Comparison of ENCODE assay signal across 7 cellular contexts in genomic region chr20:56851552-56851951, GRCh38.
"Had no signal": no experiment of that assay in that cellular context is flagged by ENCODE, and none has a peak within 500 bp of the region (broad histone marks: within the 10 kb centered on the region; RNA-seq: fewer than 3 reads in every experiment).

No MANE protein-coding gene starts in this region.

- H3K4me2 ChIP-seq: GM23338 had no signal

- H3K27ac ChIP-seq: HL-60 had no signal

- DNase-seq: H7, HFFc6, KG1 had no signal

- H3K4me1 ChIP-seq: HAP-1 had no signal

- ATAC-seq: GM23338, HCT116 had no signal

- H2AFZ ChIP-seq: GM23338 had no signal

- H3K36me3 ChIP-seq: HAP-1 had no signal

- H3K4me3 ChIP-seq: GM23338, HAP-1 had no signal

- H3K9me3 ChIP-seq: HAP-1 had no signal
